8 cellular contexts compared by ENCODE assay signal in the genomic region with DNA sequence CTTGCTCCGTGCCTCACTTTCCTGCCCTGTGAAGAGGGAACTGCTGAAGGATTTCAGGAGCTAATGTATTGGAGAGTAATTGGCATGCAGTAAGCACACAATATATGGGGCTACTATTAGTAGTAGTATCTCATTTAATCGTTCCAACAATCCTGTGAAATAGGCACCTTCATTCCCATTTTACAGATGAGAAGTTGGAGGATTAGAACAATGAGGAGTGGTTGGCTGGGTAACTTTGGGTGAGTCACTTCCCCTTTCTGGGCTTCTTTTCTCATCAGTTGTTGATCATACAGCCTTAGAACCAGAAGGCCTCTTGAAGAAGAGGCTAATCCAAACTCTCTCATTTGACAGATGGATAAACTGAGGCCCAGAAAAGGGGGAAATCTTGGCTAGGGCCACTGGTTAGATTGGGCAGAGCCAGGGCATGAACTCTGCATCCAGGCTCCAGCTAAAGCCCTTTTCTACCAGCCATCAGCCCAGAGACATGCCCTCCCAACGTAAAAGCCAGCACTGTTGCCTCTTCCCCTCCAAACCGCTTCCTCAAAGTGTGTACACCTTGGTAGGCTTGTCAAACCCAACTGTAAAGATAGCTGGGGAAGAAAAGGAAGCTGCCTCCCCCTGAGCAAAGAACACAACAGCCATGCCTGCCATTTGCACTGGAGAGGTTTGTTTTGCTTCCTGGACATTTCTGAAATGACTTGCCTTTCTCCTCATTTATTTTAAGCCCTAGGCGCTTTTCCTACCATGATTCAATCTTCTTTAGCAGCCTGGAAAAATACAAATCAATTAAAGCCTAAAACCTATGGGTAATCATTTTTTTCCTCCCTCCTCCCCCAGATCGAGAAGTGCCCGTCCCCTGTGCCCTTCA. TPM values are rescaled to one million over a fixed set of nuclear protein-coding genes. Genes with fewer than 3 reads are reported as not detected.
A peak's percentile ranks its signal among the peaks of the same experiment; 100 is the strongest.
DNase-seq lines count a peak whose midpoint lies in the region; ATAC-seq and TF ChIP-seq lines count a peak whose summit lies in the region.

No MANE protein-coding gene starts in this region.

- peaks cover 2% of the 10 kb centered on the region for H3K27me3 Mint-ChIP-seq in IgD-negative memory B cell
- peaks cover 3% of the 10 kb centered on the region for H3K27me3 Mint-ChIP-seq in brain
- H3K27me3 Mint-ChIP-seq in nephron progenitor cell (ENCODE audit: low read depth, poor library complexity): peaks cover 26% of the 10 kb centered on the region

- H3K36me3 Mint-ChIP-seq in IgD-negative memory B cell (no peaks in the 10 kb centered on the region), brain (peaks cover 5% of the 10 kb centered on the region), nephron progenitor cell (ENCODE audit: low read depth) (no peaks in the 10 kb centered on the region)

- no peak for ATAC-seq in HG03097 (IDR thresholded peaks at IDR 0.05; ENCODE audit: low FRiP score, unreplicated experiment)

- H3K9me3 Mint-ChIP-seq in IgD-negative memory B cell: no peaks in the 10 kb centered on the region
- H3K9me3 Mint-ChIP-seq in brain: peaks cover 0 to 2% (median 0%) of the 10 kb centered on the region in 5 experiments
- H3K9me3 Mint-ChIP-seq in nephron progenitor cell: no peaks in the 10 kb centered on the region

- peak overlapping the region; percentile 84 to 98 (median 88) for H3K27ac Mint-ChIP-seq in IgD-negative memory B cell
- peak overlapping the region; percentile 3 to 87 (median 79) for H3K27ac Mint-ChIP-seq in brain
- H3K27ac Mint-ChIP-seq in nephron progenitor cell: peak overlapping the region; percentile 50

- TF ChIP-seq CTCF in brain (conservative IDR thresholded peaks at IDR 0.05) (no peak), nephron progenitor cell (IDR thresholded peaks at IDR 0.05) (no peak)

- H3K4me3 Mint-ChIP-seq in IgD-negative memory B cell (peak overlapping the region; percentile 81 to 97 (median 91)), brain (peak overlapping the region; percentile 84 to 91 (median 86)), nephron progenitor cell (peak overlapping the region; percentile 83)

- peak; percentile 11 for DNase-seq in CD1c-positive myeloid dendritic cell (ENCODE audit: extremely low spot score)
- DNase-seq in nephron progenitor cell: no peak
- DNase-seq in NCI-H146 (lab: John Stamatoyannopoulos, UW): no peak
- DNase-seq in GOT3 (lab: John Stamatoyannopoulos, UW): no peak
- DNase-seq in NCI-H2107 (lab: John Stamatoyannopoulos, UW): no peak

- H3K4me1 Mint-ChIP-seq in IgD-negative memory B cell (peaks cover 8 to 14% (median 10%) of the 10 kb centered on the region in 3 donors), brain (peaks cover 13% of the 10 kb centered on the region), nephron progenitor cell (peaks cover 28% of the 10 kb centered on the region)

RNA-seq across cellular contexts. Expression of a gene that starts 1.0 kb away (rescaled TPM):
- polyA plus RNA-seq in IgD-negative memory B cell (4.6 TPM), brain (ENCODE audit: insufficient read depth, low read depth, low replicate concordance) (27.0 TPM)

RNA-seq across cellular contexts. Expression of a gene that starts 1.6 kb away (rescaled TPM):
- polyA plus RNA-seq in IgD-negative memory B cell (11.8 TPM), brain (ENCODE audit: insufficient read depth, low read depth, low replicate concordance) (4.6 TPM)
